Comparison of ENCODE assay signal across 9 cellular contexts in genomic region chr1:84061336-84061735, GRCh38.
"Had no signal": no experiment of that assay in that cellular context is flagged by ENCODE, and none has a peak within 500 bp of the region (broad histone marks: within the 10 kb centered on the region; RNA-seq: fewer than 3 reads in every experiment).

No MANE protein-coding gene starts in this region.

- DNase-seq: H9, HCEC 1CT, IMR-90, KG1 had no signal

- H3K4me2 ChIP-seq: GM23338 had no signal

- H2AFZ ChIP-seq: GM23338 had no signal

- H3K4me3 ChIP-seq: GM23338, K562 had no signal

- FAIRE-seq: H1, H54, HTR-8/SVneo, K562 had no signal
